ENCODE assay signal across 22 cellular contexts in the genomic region with DNA sequence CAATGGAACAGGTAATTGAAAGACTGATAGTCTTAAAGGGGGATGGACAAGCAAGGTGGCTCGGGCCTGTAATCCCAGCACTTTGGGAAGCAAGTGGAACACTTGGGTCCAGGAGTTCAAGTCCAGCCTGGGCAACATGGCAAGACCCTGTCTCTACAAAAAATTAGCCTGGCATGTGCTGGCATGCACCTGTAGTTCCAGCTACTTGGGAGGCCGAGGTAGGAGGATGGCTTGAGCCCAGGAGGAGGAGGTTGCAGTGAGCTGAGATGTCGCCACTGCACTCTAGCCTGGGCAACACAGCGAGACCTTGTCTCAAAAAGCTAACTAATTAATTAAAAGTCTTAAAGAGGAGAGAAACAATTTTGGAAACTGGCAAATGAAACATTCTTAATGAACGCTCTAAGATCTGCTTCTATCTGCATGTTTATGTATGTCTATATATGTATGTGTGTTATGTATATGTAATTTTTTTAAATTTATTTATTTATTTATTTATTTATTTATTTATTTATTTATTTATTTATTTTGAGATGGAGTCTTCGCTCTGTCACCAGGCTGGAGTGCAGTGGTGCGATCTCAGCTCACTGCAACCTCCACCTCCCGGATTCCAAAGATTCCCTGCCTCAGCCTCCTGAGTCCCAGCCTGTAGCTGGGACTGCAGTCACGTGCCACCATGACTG.
A peak's percentile ranks its signal among the peaks of the same experiment; 100 is the strongest.
DNase-seq lines count a peak whose midpoint lies in the region; ATAC-seq and TF ChIP-seq lines count a peak whose summit lies in the region.
"Had no signal": no experiment of that assay in that cellular context is flagged by ENCODE, and none has a peak within 500 bp of the region (broad histone marks: within the 10 kb centered on the region; RNA-seq: fewer than 3 reads in every experiment).

No MANE protein-coding gene starts in this region.

- H3K4me3 Mint-ChIP-seq in natural killer cell treated with Interleukin-12 subunit alpha and Interleukin-12 subunit beta and Interleukin-15 and Interleukin-18, amount 100 ng/mL, for 72 hours: no peak overlapping the region
- H3K4me3 Mint-ChIP-seq in natural killer cell (no peak overlapping the region), WTC11 (no peak overlapping the region)
- H3K4me3 Mint-ChIP-seq: CD14-positive monocyte; CD4-positive, alpha-beta T cell; GM23338; HFFc6 had no signal

- CTCF ChIA-PET in WTC11 (lab: Charles Lee): interaction anchor here (0.6 to 6.0 kb wide), 6 partner anchors 9 to 96 kb away, joined by 3 to 48 read pairs (median 4); no protein-coding TSS in a partner anchor

- H3K9me3 Mint-ChIP-seq in natural killer cell treated with Interleukin-12 subunit alpha and Interleukin-12 subunit beta and Interleukin-15 and Interleukin-18, amount 100 ng/mL, for 72 hours: no peaks in the 10 kb centered on the region
- H3K9me3 Mint-ChIP-seq in natural killer cell: no peaks in the 10 kb centered on the region
- H3K9me3 Mint-ChIP-seq in WTC11: no peaks in the 10 kb centered on the region
- H3K9me3 Mint-ChIP-seq: CD4-positive, alpha-beta T cell had no signal

- ATAC-seq in natural killer cell treated with Interleukin-12 subunit alpha and Interleukin-12 subunit beta and Interleukin-15 and Interleukin-18, amount 100 ng/mL, for 72 hours: no peak
- ATAC-seq in natural killer cell: no peak
- no peak for ATAC-seq in WTC11
- ATAC-seq in GM18505 (IDR thresholded peaks at IDR 0.05; ENCODE audit: unreplicated experiment): no peak
- ATAC-seq in GM18498 (IDR thresholded peaks at IDR 0.05; ENCODE audit: unreplicated experiment): no peak
- ATAC-seq: GM23338, HCT116 had no signal

- TF ChIP-seq POLR2A in GM18505 (IDR thresholded peaks at IDR 0.05; ENCODE audit: borderline replicate concordance, extremely low read depth, insufficient read depth, insufficient read length): no peak

- DNase-seq in natural killer cell treated with Interleukin-12 subunit alpha and Interleukin-12 subunit beta and Interleukin-15 and Interleukin-18, amount 100 ng/mL, for 72 hours (ENCODE audit: low spot score): peak; percentile 18
- DNase-seq in natural killer cell: no peak
- DNase-seq in WTC11 (ENCODE audit: low spot score): no peak
- peak; percentile 35 for DNase-seq in islet precursor cell
- no peak for DNase-seq in NCI-H2227 (lab: John Stamatoyannopoulos, UW; ENCODE audit: unreplicated experiment)
- DNase-seq in germinal center (ENCODE audit: low spot score): no peak
- DNase-seq: ACHN; AML-193; BE2C; Calu3; CD4-positive, alpha-beta T cell; COR-L47; DMS53; DMS79 treated with DMSO at 0.1 percent for 48 hours; GF-D8; H7; HFFc6 had no signal

- POLR2A ChIA-PET in WTC11 (lab: Charles Lee): interaction anchor here (1.0 kb wide), 1 partner anchor 25 kb away, joined by 3 read pairs; no protein-coding TSS in a partner anchor

- intact Hi-C loops in natural killer cell (cut with micrococcal nuclease): no loop called here

- no peaks in the 10 kb centered on the region for H3K36me3 Mint-ChIP-seq in natural killer cell treated with Interleukin-12 subunit alpha and Interleukin-12 subunit beta and Interleukin-15 and Interleukin-18, amount 100 ng/mL, for 72 hours
- no peaks in the 10 kb centered on the region for H3K36me3 Mint-ChIP-seq in natural killer cell
- H3K36me3 Mint-ChIP-seq in WTC11: no peaks in the 10 kb centered on the region
- H3K36me3 Mint-ChIP-seq: CD14-positive monocyte had no signal

- H3K27ac Mint-ChIP-seq in natural killer cell treated with Interleukin-12 subunit alpha and Interleukin-12 subunit beta and Interleukin-15 and Interleukin-18, amount 100 ng/mL, for 72 hours: no peak overlapping the region
- H3K27ac Mint-ChIP-seq in natural killer cell (no peak overlapping the region), WTC11 (peak overlapping the region; percentile 79; the same call in 1 of the 2 replicates)
- H3K27ac Mint-ChIP-seq: CD14-positive monocyte; CD4-positive, alpha-beta T cell; HFFc6 had no signal

- H3K27me3 Mint-ChIP-seq in natural killer cell treated with Interleukin-12 subunit alpha and Interleukin-12 subunit beta and Interleukin-15 and Interleukin-18, amount 100 ng/mL, for 72 hours: peaks cover 12 to 30% of the 10 kb centered on the region in 2 donors
- H3K27me3 Mint-ChIP-seq in natural killer cell (ENCODE audit: low read depth in 2 of 2) (peaks cover 6 to 14% of the 10 kb centered on the region in 2 donors), WTC11 (ENCODE audit: low read depth) (no peaks in the 10 kb centered on the region)

- TF ChIP-seq CTCF in natural killer cell (IDR thresholded peaks at IDR 0.05) (no peak), WTC11 (IDR thresholded peaks at IDR 0.05) (no peak)

- H3K4me1 Mint-ChIP-seq in natural killer cell treated with Interleukin-12 subunit alpha and Interleukin-12 subunit beta and Interleukin-15 and Interleukin-18, amount 100 ng/mL, for 72 hours (ENCODE audit: low read depth in 2 of 2): no peaks in the 10 kb centered on the region
- H3K4me1 Mint-ChIP-seq in natural killer cell (no peaks in the 10 kb centered on the region), WTC11 (peaks cover 63% of the 10 kb centered on the region)

TF ChIP-seq in WTC11, 78 proteins besides CTCF, POLR2A, EP300 and RAD21:
- TF ChIP-seq ZNF121 (CRISPR knock-in tag; IDR thresholded peaks at IDR 0.05) (peak; percentile 97), ZNF263 (CRISPR knock-in tag; IDR thresholded peaks at IDR 0.05; ENCODE audit: low read depth) (no peak)
- TF ChIP-seq, protein P1, sequence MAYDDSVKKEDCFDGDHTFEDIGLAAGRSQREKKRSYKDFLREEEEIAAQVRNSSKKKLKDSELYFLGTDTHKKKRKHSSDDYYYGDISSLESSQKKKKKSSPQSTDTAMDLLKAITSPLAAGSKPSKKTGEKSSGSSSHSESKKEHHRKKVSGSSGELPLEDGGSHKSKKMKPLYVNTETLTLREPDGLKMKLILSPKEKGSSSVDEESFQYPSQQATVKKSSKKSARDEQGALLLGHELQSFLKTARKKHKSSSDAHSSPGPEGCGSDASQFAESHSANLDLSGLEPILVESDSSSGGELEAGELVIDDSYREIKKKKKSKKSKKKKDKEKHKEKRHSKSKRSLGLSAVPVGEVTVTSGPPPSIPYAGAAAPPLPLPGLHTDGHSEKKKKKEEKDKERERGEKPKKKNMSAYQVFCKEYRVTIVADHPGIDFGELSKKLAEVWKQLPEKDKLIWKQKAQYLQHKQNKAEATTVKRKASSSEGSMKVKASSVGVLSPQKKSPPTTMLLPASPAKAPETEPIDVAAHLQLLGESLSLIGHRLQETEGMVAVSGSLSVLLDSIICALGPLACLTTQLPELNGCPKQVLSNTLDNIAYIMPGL (CRISPR knock-in tag; IDR thresholded peaks at IDR 0.05): no peak

Comparison
In these comparisons a context has a peak if more than half of its experiments do, and no peak if none do; other contexts are left out.
1. DNase-seq: peak in natural killer cell treated with Interleukin-12 subunit alpha and Interleukin-12 subunit beta and Interleukin-15 and Interleukin-18, amount 100 ng/mL, for 72 hours (single experiment) and islet precursor cell (single experiment); none in natural killer cell (single experiment), WTC11 (single experiment), NCI-H2227 (single experiment) and germinal center (single experiment).